Comparison of ENCODE assay signal across 1 cellular context in genomic region chr15:70049701-70050445, GRCh38.
TF ChIP-seq lines count a peak whose summit lies in the region.

No MANE protein-coding gene starts in this region.

TF ChIP-seq in HepG2, 621 proteins besides CTCF, POLR2A, EP300 and RAD21 (continued from another document):
- TF ChIP-seq, protein P1, sequence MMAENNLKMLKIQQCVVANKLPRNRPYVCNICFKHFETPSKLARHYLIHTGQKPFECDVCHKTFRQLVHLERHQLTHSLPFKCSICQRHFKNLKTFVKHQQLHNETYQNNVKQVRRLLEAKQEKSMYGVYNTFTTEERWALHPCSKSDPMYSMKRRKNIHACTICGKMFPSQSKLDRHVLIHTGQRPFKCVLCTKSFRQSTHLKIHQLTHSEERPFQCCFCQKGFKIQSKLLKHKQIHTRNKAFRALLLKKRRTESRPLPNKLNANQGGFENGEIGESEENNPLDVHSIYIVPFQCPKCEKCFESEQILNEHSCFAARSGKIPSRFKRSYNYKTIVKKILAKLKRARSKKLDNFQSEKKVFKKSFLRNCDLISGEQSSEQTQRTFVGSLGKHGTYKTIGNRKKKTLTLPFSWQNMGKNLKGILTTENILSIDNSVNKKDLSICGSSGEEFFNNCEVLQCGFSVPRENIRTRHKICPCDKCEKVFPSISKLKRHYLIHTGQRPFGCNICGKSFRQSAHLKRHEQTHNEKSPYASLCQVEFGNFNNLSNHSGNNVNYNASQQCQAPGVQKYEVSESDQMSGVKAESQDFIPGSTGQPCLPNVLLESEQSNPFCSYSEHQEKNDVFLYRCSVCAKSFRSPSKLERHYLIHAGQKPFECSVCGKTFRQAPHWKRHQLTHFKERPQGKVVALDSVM (CRISPR knock-in tag; IDR thresholded peaks at IDR 0.05) = no peak
- TF ChIP-seq ZNF790 (CRISPR knock-in tag; IDR thresholded peaks at IDR 0.05; ENCODE audit: borderline replicate concordance) (no peak), KDM3A (CRISPR knock-in tag; IDR thresholded peaks at IDR 0.05; ENCODE audit: low read depth) (no peak)
